8 cellular contexts compared by ENCODE assay signal in genomic region chr4:143399113-143399949, GRCh38.
DNase-seq lines count a peak whose midpoint lies in the region; ATAC-seq, FAIRE-seq and TF ChIP-seq lines count a peak whose summit lies in the region.

No MANE protein-coding gene starts in this region.

- no peaks in the 10 kb centered on the region for H3K36me3 Mint-ChIP-seq in activated naive CD8-positive, alpha-beta T cell treated with anti-CD3 and anti-CD28 coated beads, Interleukin-2, amount 50 U/mL, for 24 hours (ENCODE audit: low read depth)

- H2BK15ac ChIP-seq in mesendoderm (replicated peaks; ENCODE audit: low read depth): no peak overlapping the region

- H3K23ac ChIP-seq in mesendoderm (ENCODE audit: low read length): no peak overlapping the region

- WGBS in mesendoderm (ENCODE audit: extremely low coverage, insufficient coverage, low lambda C conversion rate): no CpG with 5 or more reads among the region's 5 CpGs

- H3K79me2 ChIP-seq in mesendoderm (ENCODE audit: control insufficient read depth, insufficient read depth, low read length): no peaks in the 10 kb centered on the region

- H3K4me3 ChIP-seq in bronchial epithelial cell (ENCODE audit: low read depth, low read length): no peak overlapping the region
- H3K4me3 ChIP-seq in mesendoderm (ENCODE audit: low read length): no peak overlapping the region

- no peak overlapping the region for H3K4ac ChIP-seq in mesendoderm (ENCODE audit: low read depth, low read length)

- no peak for FAIRE-seq in bronchial epithelial cell (lab: Jason Lieb, UNC)

- no peak overlapping the region for H3K27ac Mint-ChIP-seq in activated naive CD8-positive, alpha-beta T cell treated with anti-CD3 and anti-CD28 coated beads, Interleukin-2, amount 50 U/mL, for 24 hours

- H2AK5ac ChIP-seq in mesendoderm (ENCODE audit: low read length): no peak overlapping the region

- no peaks in the 10 kb centered on the region for H3K27me3 ChIP-seq in bronchial epithelial cell (ENCODE audit: control insufficient read depth, insufficient read depth, low read length)
- no peaks in the 10 kb centered on the region for H3K27me3 ChIP-seq in mesendoderm (ENCODE audit: insufficient read depth, low read length, poor library complexity)

- no peak overlapping the region for H2BK120ac ChIP-seq in mesendoderm (ENCODE audit: low read depth, low read length)

- peak; percentile 64 for TF ChIP-seq CTCF in bronchial epithelial cell (IDR thresholded peaks at IDR 0.05; ENCODE audit: insufficient read depth, low read length, severe bottlenecking)

- peaks cover 6% of the 10 kb centered on the region for H3K27me3 Mint-ChIP-seq in activated naive CD8-positive, alpha-beta T cell treated with anti-CD3 and anti-CD28 coated beads, Interleukin-2, amount 50 U/mL, for 24 hours

- H3K9me3 Mint-ChIP-seq in activated naive CD8-positive, alpha-beta T cell treated with anti-CD3 and anti-CD28 coated beads, Interleukin-2, amount 50 U/mL, for 24 hours: no peaks in the 10 kb centered on the region

- H3K4me3 Mint-ChIP-seq in activated naive CD8-positive, alpha-beta T cell treated with anti-CD3 and anti-CD28 coated beads, Interleukin-2, amount 50 U/mL, for 24 hours: no peak overlapping the region

- no peak overlapping the region for H3K9ac ChIP-seq in mesendoderm (ENCODE audit: low read length)

- H3K4me1 ChIP-seq in mesendoderm (ENCODE audit: control insufficient read depth, low read depth, low read length): peaks cover 2% of the 10 kb centered on the region

- no peak overlapping the region for H4K8ac ChIP-seq in mesendoderm (ENCODE audit: low read depth, low read length)

- peaks cover 16% of the 10 kb centered on the region for H3K4me1 Mint-ChIP-seq in activated naive CD8-positive, alpha-beta T cell treated with anti-CD3 and anti-CD28 coated beads, Interleukin-2, amount 50 U/mL, for 24 hours

- no peak overlapping the region for H3K18ac ChIP-seq in mesendoderm (ENCODE audit: low read length)

- no peak overlapping the region for H3K56ac ChIP-seq in mesendoderm (ENCODE audit: low read length)

- peak; percentile 53 for ATAC-seq in GM18498 (IDR thresholded peaks at IDR 0.05; ENCODE audit: unreplicated experiment)
- ATAC-seq in HG02938 (IDR thresholded peaks at IDR 0.05; ENCODE audit: unreplicated experiment): peak; percentile 49
- no peak for ATAC-seq in activated naive CD8-positive, alpha-beta T cell treated with anti-CD3 and anti-CD28 coated beads, Interleukin-2, amount 50 U/mL, for 24 hours

- H3K4me2 ChIP-seq in mesendoderm (ENCODE audit: low read length): no peak overlapping the region

- no peak overlapping the region for H4K5ac ChIP-seq in mesendoderm (ENCODE audit: low read length)

- no peak overlapping the region for H3K27ac ChIP-seq in mesendoderm (ENCODE audit: low read depth, low read length)

- H2BK5ac ChIP-seq in mesendoderm (ENCODE audit: low read length): no peak overlapping the region

- H3K79me1 ChIP-seq in mesendoderm (ENCODE audit: low read length): no peaks in the 10 kb centered on the region

- DNase-seq in AML-193 (lab: John Stamatoyannopoulos, UW) (peak; percentile 23 to 37), NCI-H69 (lab: John Stamatoyannopoulos, UW) (peak; percentile 68), bronchial epithelial cell (ENCODE audit: low read depth) (peak; percentile 53), mesendoderm (peak; percentile 71), NK-92 (lab: John Stamatoyannopoulos, UW; ENCODE audit: unreplicated experiment) (no peak)
- DNase-seq in activated naive CD8-positive, alpha-beta T cell treated with anti-CD3 and anti-CD28 coated beads, Interleukin-2, amount 50 U/mL, for 24 hours: no peak

- H3K36me3 ChIP-seq in bronchial epithelial cell (ENCODE audit: control insufficient read depth, insufficient read depth, low read length): no peaks in the 10 kb centered on the region
- H3K36me3 ChIP-seq in mesendoderm (ENCODE audit: control insufficient read depth, insufficient read depth, low read length): no peaks in the 10 kb centered on the region

Comparison
In these comparisons a context has a peak if more than half of its experiments do, and no peak if none do; other contexts are left out.
1. DNase-seq: peak in AML-193 (2 of 2), NCI-H69 (single experiment), bronchial epithelial cell (single experiment) and mesendoderm (single experiment); none in activated naive CD8-positive, alpha-beta T cell treated with anti-CD3 and anti-CD28 coated beads, Interleukin-2, amount 50 U/mL, for 24 hours (single experiment) and NK-92 (single experiment).